Comparison of ENCODE assay signal across 14 cellular contexts in the genomic region with DNA sequence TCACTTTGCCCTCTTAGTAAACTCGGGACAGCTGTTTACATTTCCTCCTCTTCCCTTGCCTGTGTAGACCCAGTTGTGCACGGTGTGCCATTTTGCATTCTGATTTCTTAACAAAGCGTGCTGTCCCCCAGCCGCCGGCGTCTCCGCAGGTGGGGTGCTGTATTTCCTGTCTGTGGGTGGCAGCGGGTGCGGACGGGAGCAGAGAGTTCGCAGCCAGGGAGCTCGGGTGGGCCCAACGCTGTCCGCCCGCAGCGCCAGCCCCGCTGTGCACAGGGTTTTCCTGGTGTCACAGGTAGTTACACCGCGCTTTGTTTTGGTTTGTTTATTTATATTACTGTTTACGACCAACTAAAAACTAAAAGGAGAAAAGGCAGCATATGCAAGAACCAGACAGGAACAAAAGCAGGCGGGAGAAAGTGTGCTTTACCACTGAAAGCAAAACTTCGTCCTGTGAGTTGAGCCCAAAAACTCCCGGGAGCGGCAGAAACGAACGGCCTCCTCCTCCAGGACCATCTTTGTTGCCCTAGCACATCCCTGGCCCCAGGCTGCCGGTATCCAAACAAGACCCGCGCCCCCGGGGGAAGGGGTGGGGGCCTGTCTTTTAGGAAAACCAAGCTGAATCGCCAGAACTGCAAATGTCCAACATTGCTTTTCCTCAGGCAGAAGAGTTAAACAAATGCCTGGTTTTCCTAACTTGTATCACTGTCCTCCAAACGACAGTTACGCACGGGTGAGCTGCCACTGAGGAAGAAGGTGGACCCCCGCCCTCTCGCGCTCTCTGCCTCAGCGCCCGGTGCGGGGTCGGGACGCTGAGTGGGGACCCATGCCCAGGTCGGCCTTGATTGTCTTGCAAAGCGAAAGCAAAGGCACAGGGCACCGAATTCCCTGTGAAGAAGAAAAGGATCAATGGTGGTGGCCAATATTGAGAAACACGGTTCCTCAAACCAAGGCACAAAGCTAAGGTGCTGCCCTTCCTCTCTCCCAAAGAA. TPM values are rescaled to one million over a fixed set of nuclear protein-coding genes. Genes with fewer than 3 reads are reported as not detected.
DNase-seq lines count a peak whose midpoint lies in the region; TF ChIP-seq lines count a peak whose summit lies in the region.
"Had no signal": no experiment of that assay in that cellular context is flagged by ENCODE, and none has a peak within 500 bp of the region (broad histone marks: within the 10 kb centered on the region; RNA-seq: fewer than 3 reads in every experiment).

No MANE protein-coding gene starts in this region.

- no peak overlapping the region for H3K23ac ChIP-seq in neuronal stem cell (ENCODE audit: low read depth, low read length, poor library complexity)

- no peak overlapping the region for H4K8ac ChIP-seq in neuronal stem cell (ENCODE audit: low read depth, low read length)

- in situ Hi-C loops in brain microvascular endothelial cell (cut with HindIII; ENCODE audit: low pct_ligation_motif_present, low sequenced_read_pairs), result no loop called here

- H2BK120ac ChIP-seq in neuronal stem cell (ENCODE audit: low read depth, low read length), result no peak overlapping the region

- no peak overlapping the region for H3K9ac ChIP-seq in neuronal stem cell (ENCODE audit: low read depth, low read length, poor library complexity)

- TF ChIP-seq CTCF in GM06990 (IDR thresholded peaks at IDR 0.05; ENCODE audit: insufficient read depth, low read length, poor library complexity, severe bottlenecking) (no peak), brain microvascular endothelial cell (IDR thresholded peaks at IDR 0.05; ENCODE audit: low read depth, low read length, missing control alignments) (no peak)

- H2BK5ac ChIP-seq in neuronal stem cell (ENCODE audit: low read length), result no peak overlapping the region

- no peaks in the 10 kb centered on the region for H3K79me1 ChIP-seq in neuronal stem cell (ENCODE audit: low read depth, low read length)

- no peak overlapping the region for H3K14ac ChIP-seq in neuronal stem cell (ENCODE audit: low read length)

- no peak overlapping the region for H3K4me2 ChIP-seq in neuronal stem cell (ENCODE audit: insufficient read depth, low read length, poor library complexity, severe bottlenecking)

- no peak overlapping the region for H2AFZ ChIP-seq in neuronal stem cell (ENCODE audit: low read length)

- no peak overlapping the region for H2AK5ac ChIP-seq in neuronal stem cell (ENCODE audit: low read depth, low read length)

- H3K4me3 ChIP-seq in GM06990 (replicated peaks; ENCODE audit: low read depth, low read length) (no peak overlapping the region; the same call in 1 of the 2 replicates), brain microvascular endothelial cell (ENCODE audit: low read depth, low read length) (peak overlapping the region; percentile 27), neuronal stem cell (ENCODE audit: low read length in 2 of 2) (no peak overlapping the region)
- H3K4me3 ChIP-seq: colonic mucosa, thyroid gland had no signal

- WGBS in neuronal stem cell (ENCODE audit: extremely low coverage in 2 of 2, insufficient read length in 2 of 2, insufficient replicate concordance in 1 of 2), 2 donors, result no CpG with 5 or more reads among the region's 46 CpGs

- H3K4me1 ChIP-seq in neuronal stem cell (ENCODE audit: control insufficient read depth in 2 of 2, insufficient read depth in 1 of 2, low read depth in 1 of 2, low read length in 2 of 2), result no peaks in the 10 kb centered on the region
- H3K4me1 ChIP-seq: colonic mucosa, thyroid gland had no signal

- H3K27me3 ChIP-seq in GM06990 (replicated peaks; ENCODE audit: control insufficient read depth, insufficient read depth, low read length) (no peaks in the 10 kb centered on the region), brain microvascular endothelial cell (replicated peaks) (no peaks in the 10 kb centered on the region), neuronal stem cell (ENCODE audit: control insufficient read depth in 3 of 3, insufficient read depth in 3 of 3, low read depth in 1 of 3, low read length in 3 of 3) (no peaks in the 10 kb centered on the region)
- H3K27me3 ChIP-seq: colonic mucosa, thyroid gland had no signal

- H3K36me3 ChIP-seq in GM06990 (ENCODE audit: control insufficient read depth, insufficient read depth, low read length) (no peaks in the 10 kb centered on the region), KOPT-K1 (ENCODE audit: insufficient read depth, low read length) (no peaks in the 10 kb centered on the region), brain microvascular endothelial cell (replicated peaks) (no peaks in the 10 kb centered on the region), neuronal stem cell (replicated peaks in 1 of 2; ENCODE audit: control insufficient read depth in 2 of 2, insufficient read depth in 2 of 2, low read length in 2 of 2) (no peaks in the 10 kb centered on the region)
- H3K36me3 ChIP-seq: colonic mucosa, thyroid gland had no signal

- no peak overlapping the region for H2BK12ac ChIP-seq in neuronal stem cell (ENCODE audit: low read length)

- no peak overlapping the region for H2BK15ac ChIP-seq in neuronal stem cell (ENCODE audit: low read length)

- H3K18ac ChIP-seq in neuronal stem cell (ENCODE audit: low read length), result peak overlapping the region; percentile 33

- peaks cover 20% of the 10 kb centered on the region for H3K9me3 ChIP-seq in KOPT-K1 (ENCODE audit: insufficient read depth, low read length, poor library complexity, severe bottlenecking)
- no peaks in the 10 kb centered on the region for H3K9me3 ChIP-seq in neuronal stem cell (replicated peaks in 1 of 2; ENCODE audit: control insufficient read depth in 2 of 2, insufficient read depth in 1 of 2, low read depth in 1 of 2, low read length in 2 of 2)
- H3K9me3 ChIP-seq: colonic mucosa, thyroid gland had no signal

- DNase-seq in GM06990 (ENCODE audit: extremely low read depth, insufficient read length), result peak; percentile 22
- no peak for DNase-seq in brain microvascular endothelial cell
- DNase-seq in neuronal stem cell (ENCODE audit: low spot score), result no peak
- no peak for DNase-seq in epidermal melanocyte (ENCODE audit: insufficient read length, low spot score)
- no peak for DNase-seq in OCI-M2 (lab: John Stamatoyannopoulos, UW; ENCODE audit: unreplicated experiment)
- no peak for DNase-seq in DMS 273 (lab: John Stamatoyannopoulos, UW; ENCODE audit: unreplicated experiment)
- DNase-seq: colonic mucosa, COR-L47, foreskin fibroblast, NCI-H1105, T1000, thyroid gland had no signal

- H4K91ac ChIP-seq in neuronal stem cell (ENCODE audit: low read depth, low read length, poor library complexity), result no peak overlapping the region

- peak overlapping the region; percentile 78 for H3K4ac ChIP-seq in neuronal stem cell (ENCODE audit: low read length)

- H3K27ac ChIP-seq in KOPT-K1 (ENCODE audit: low read depth, low read length, poor library complexity, severe bottlenecking) (peak overlapping the region; percentile 72), brain microvascular endothelial cell (no peak overlapping the region), neuronal stem cell (replicated peaks; ENCODE audit: low read length) (no peak overlapping the region)
- H3K27ac ChIP-seq: colonic mucosa, thyroid gland had no signal

RNA-seq across cellular contexts. Expression of gene DRGX, which starts 45.9 kb away (rescaled TPM):
- polyA plus RNA-seq in neuronal stem cell (2013, experiment 1 of 2), result not detected
- not detected for polyA plus RNA-seq in neuronal stem cell (2013, experiment 2 of 2)
- polyA plus RNA-seq: keratinocyte had no signal
